In genomic region chr12:92533280-92533890, GRCh38 we compare ENCODE assay signal across 21 cellular contexts.
DNase-seq lines count a peak whose midpoint lies in the region; ATAC-seq, FAIRE-seq and TF ChIP-seq lines count a peak whose summit lies in the region.
"Had no signal": no experiment of that assay in that cellular context is flagged by ENCODE, and none has a peak within 500 bp of the region (broad histone marks: within the 10 kb centered on the region; RNA-seq: fewer than 3 reads in every experiment).

No MANE protein-coding gene starts in this region.

- TF ChIP-seq CTCF in right atrium auricular region (IDR thresholded peaks at IDR 0.05) (no peak), left ventricle myocardium inferior (IDR thresholded peaks at IDR 0.05; ENCODE audit: borderline replicate concordance) (no peak)

- intact Hi-C loops in Right ventricle myocardium superior (cut with DNase I): no loop called here
- intact Hi-C loops in left ventricle myocardium inferior (cut with micrococcal nuclease): no loop called here

- FAIRE-seq in frontal cortex (lab: Jason Lieb, UNC): no peak
- FAIRE-seq: A204.1 had no signal

- DNase-seq in Right ventricle myocardium superior (no peak), right atrium auricular region (ENCODE audit: low spot score) (no peak), brain pericyte (ENCODE audit: low read depth, low spot score) (peak; percentile 63), left ventricle myocardium inferior (no peak), smooth muscle cell of the brain vasculature (ENCODE audit: low read depth, low spot score) (peak; percentile 32), NCI-H2227 (lab: John Stamatoyannopoulos, UW; ENCODE audit: unreplicated experiment) (no peak), SJCRH30 (no peak), frontal cortex (ENCODE audit: low spot score in 2 of 2) (no peak)
- DNase-seq: activated naive CD4-positive, alpha-beta T cell treated with anti-CD3 and anti-CD28 coated beads for 36 hours; activated T-cell treated with anti-CD3 and anti-CD28 coated beads, Interleukin-2, amount 50 U/mL, for 24 hours; amygdala; cerebellar nuclear complex; EL; H9; midbrain; MM.1S; NCI-H1436 treated with DMSO at 0.1 percent for 48 hours; nephron progenitor cell had no signal

- H3K36me3 ChIP-seq in right atrium auricular region: no peaks in the 10 kb centered on the region
- H3K36me3 ChIP-seq in left ventricle myocardium inferior: no peaks in the 10 kb centered on the region
- no peaks in the 10 kb centered on the region for H3K36me3 ChIP-seq in SJCRH30

- H3K27ac ChIP-seq in right atrium auricular region (no peak overlapping the region), left ventricle myocardium inferior (replicated peaks) (peak overlapping the region; percentile 48), SJCRH30 (no peak overlapping the region)

- H3K4me3 ChIP-seq in right atrium auricular region (no peak overlapping the region), left ventricle myocardium inferior (no peak overlapping the region), SJCRH30 (no peak overlapping the region)

- H3K9me3 ChIP-seq in right atrium auricular region (no peaks in the 10 kb centered on the region), left ventricle myocardium inferior (replicated peaks) (no peaks in the 10 kb centered on the region), SJCRH30 (replicated peaks) (no peaks in the 10 kb centered on the region)

- H3K4me1 ChIP-seq in right atrium auricular region: peaks cover 0 to 4% of the 10 kb centered on the region in 2 donors
- H3K4me1 ChIP-seq in left ventricle myocardium inferior: peaks cover 23% of the 10 kb centered on the region
- H3K4me1 ChIP-seq in SJCRH30: peaks cover 5% of the 10 kb centered on the region

- no peaks in the 10 kb centered on the region for H3K27me3 ChIP-seq in right atrium auricular region
- H3K27me3 ChIP-seq in left ventricle myocardium inferior (ENCODE audit: low read depth): no peaks in the 10 kb centered on the region
- no peaks in the 10 kb centered on the region for H3K27me3 ChIP-seq in SJCRH30

- peak; percentile 18 for ATAC-seq in Right ventricle myocardium superior (ENCODE audit: poor library complexity)
- ATAC-seq: activated CD4-positive, CD25-positive, alpha-beta regulatory T cell treated with anti-CD3 and anti-CD28 coated beads, Interleukin-2, amount 50 U/mL, for 24 hours; left lobe of liver had no signal

Comparison
In these comparisons a context has a peak if more than half of its experiments do, and no peak if none do; other contexts are left out.
1. DNase-seq: peak in brain pericyte (single experiment) and smooth muscle cell of the brain vasculature (single experiment); none in Right ventricle myocardium superior (single experiment), right atrium auricular region (single experiment), left ventricle myocardium inferior (single experiment), NCI-H2227 (single experiment), SJCRH30 (0 of 2) and frontal cortex (0 of 2).